20 cellular contexts compared by ENCODE assay signal in the genomic region with DNA sequence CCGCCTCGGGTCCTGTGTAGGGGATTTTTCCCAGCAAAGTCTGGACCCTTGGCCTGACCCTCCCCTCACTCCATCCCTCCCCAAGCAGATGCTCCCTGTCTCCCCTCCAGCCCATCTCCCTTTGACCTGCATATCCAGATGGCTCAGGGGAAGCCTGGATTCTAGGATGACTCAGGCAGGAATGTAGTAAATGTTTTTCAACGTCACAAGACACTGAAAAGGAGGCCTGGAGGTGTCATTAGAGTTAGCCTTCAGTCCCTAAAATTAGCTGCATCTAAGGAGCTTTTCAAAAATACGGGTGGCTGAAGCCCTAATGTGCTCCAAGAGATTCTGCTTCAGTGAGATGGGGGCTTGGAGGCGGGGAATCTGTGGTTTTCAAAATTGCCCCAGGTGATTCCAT. TPM values are rescaled to one million over a fixed set of nuclear protein-coding genes. Genes with fewer than 3 reads are reported as not detected.
DNase-seq lines count a peak whose midpoint lies in the region; ATAC-seq and TF ChIP-seq lines count a peak whose summit lies in the region.
"Had no signal": no experiment of that assay in that cellular context is flagged by ENCODE, and none has a peak within 500 bp of the region (broad histone marks: within the 10 kb centered on the region; RNA-seq: fewer than 3 reads in every experiment).

No MANE protein-coding gene starts in this region.

- H3K36me3 ChIP-seq in GM23248 (ENCODE audit: low read depth) = no peaks in the 10 kb centered on the region
- H3K36me3 ChIP-seq in adipocyte (ENCODE audit: control insufficient read depth, insufficient read depth, low read length, severe bottlenecking) = no peaks in the 10 kb centered on the region
- H3K36me3 ChIP-seq: HAP-1 had no signal

- H3K9me3 Mint-ChIP-seq in chondrocyte (ENCODE audit: low read depth) = no peaks in the 10 kb centered on the region
- H3K9me3 Mint-ChIP-seq: activated CD4-positive, alpha-beta memory T cell treated with anti-CD3 and anti-CD28 coated beads, Interleukin-2, amount 10 ng/mL, durations not matched to agents 7 days and 5 days; activated T-cell treated with anti-CD3 and anti-CD28 coated beads, Interleukin-2, amount 50 U/mL, for 72 hours; T-helper 1 cell treated with Interleukin-12 subunit alpha and Interleukin-12 subunit beta and Interleukin-4 antibody, amounts not matched to agents 30 μg/mL and 1 μg/mL, for 36 hours had no signal

- H3K4me1 ChIP-seq in GM23248 (ENCODE audit: insufficient read depth) (no peaks in the 10 kb centered on the region), adipocyte (ENCODE audit: control insufficient read depth, insufficient read depth, low read length) (no peaks in the 10 kb centered on the region)
- H3K4me1 ChIP-seq: HAP-1 had no signal

- H3K27me3 ChIP-seq in GM23248 (replicated peaks; ENCODE audit: insufficient read depth) = peaks cover 9% of the 10 kb centered on the region
- peaks cover 30% of the 10 kb centered on the region for H3K27me3 ChIP-seq in adipocyte (replicated peaks; ENCODE audit: control insufficient read depth, insufficient read depth, low read length)

- H3K9me3 ChIP-seq in GM23248 (ENCODE audit: low read depth) (no peaks in the 10 kb centered on the region), adipocyte (ENCODE audit: control insufficient read depth, low read length) (no peaks in the 10 kb centered on the region)
- H3K9me3 ChIP-seq: HAP-1 had no signal

- peaks cover 13% of the 10 kb centered on the region for H3K36me3 Mint-ChIP-seq in chondrocyte (ENCODE audit: low read depth)

- H3K27ac Mint-ChIP-seq in chondrocyte (ENCODE audit: unreplicated experiment) = no peak overlapping the region
- H3K27ac Mint-ChIP-seq: activated CD4-positive, alpha-beta memory T cell treated with anti-CD3 and anti-CD28 coated beads, Interleukin-2, amount 10 ng/mL, durations not matched to agents 7 days and 5 days; activated T-cell treated with anti-CD3 and anti-CD28 coated beads, Interleukin-2, amount 50 U/mL, for 72 hours; T-helper 1 cell treated with Interleukin-12 subunit alpha and Interleukin-12 subunit beta and Interleukin-4 antibody, amounts not matched to agents 30 μg/mL and 1 μg/mL, for 36 hours had no signal

- in situ Hi-C loops in GM23248 (cut with MboI) = no loop called here

- no peaks in the 10 kb centered on the region for H3K27me3 Mint-ChIP-seq in chondrocyte (ENCODE audit: low read depth)

- H3K9me2 ChIP-seq in GM23248 (ENCODE audit: insufficient read depth) = no peaks in the 10 kb centered on the region

- H3K27ac ChIP-seq in GM23248 = no peak overlapping the region

- TF ChIP-seq CTCF in chondrocyte (IDR thresholded peaks at IDR 0.05) = no peak

- ATAC-seq in GM18498 (IDR thresholded peaks at IDR 0.05; ENCODE audit: unreplicated experiment) (no peak), GM18858 (IDR thresholded peaks at IDR 0.05; ENCODE audit: unreplicated experiment) (no peak)
- ATAC-seq: activated T-cell treated with anti-CD3 and anti-CD28 coated beads, Interleukin-2, amount 50 U/mL, for 72 hours; left colon; Right ventricle myocardium inferior had no signal

- H3K9ac ChIP-seq in GM23248 = no peak overlapping the region
- no peak overlapping the region for H3K9ac ChIP-seq in adipocyte (ENCODE audit: low read length)

- WGBS in GM23248 (ENCODE audit: low coverage in 1 of 2, low lambda C conversion rate in 2 of 2, missing lambda C conversion rate in 2 of 2), 2 experiments = 56 to 58% methylated on average over 5 of the region's 5 CpGs

- H3F3A ChIP-seq in GM23248 (ENCODE audit: insufficient read depth) = no peaks in the 10 kb centered on the region

- H3K4me1 Mint-ChIP-seq in chondrocyte (ENCODE audit: low read depth) = peaks cover 36% of the 10 kb centered on the region
- H3K4me1 Mint-ChIP-seq: activated CD4-positive, alpha-beta memory T cell treated with anti-CD3 and anti-CD28 coated beads, Interleukin-2, amount 10 ng/mL, durations not matched to agents 7 days and 5 days had no signal

- H3K4me3 ChIP-seq in GM23248 (no peak overlapping the region), adipocyte (ENCODE audit: low read length) (no peak overlapping the region)
- H3K4me3 ChIP-seq: HAP-1 had no signal

- H4K20me1 ChIP-seq in GM23248 (ENCODE audit: insufficient read depth) = no peaks in the 10 kb centered on the region

- DNase-seq in AG08395 (ENCODE audit: low spot score) (peak; percentile 57), GM23248 (peak; percentile 48), adipocyte (ENCODE audit: low read depth) (peak; percentile 41), islet precursor cell (peak; percentile 96), DMS53 (lab: John Stamatoyannopoulos, UW) (no peak), chondrocyte (ENCODE audit: low spot score) (no peak)
- DNase-seq: activated CD4-positive, alpha-beta memory T cell treated with anti-CD3 and anti-CD28 coated beads, Interleukin-2, amount 10 ng/mL, durations not matched to agents 7 days and 5 days; activated T-cell treated with anti-CD3 and anti-CD28 coated beads, Interleukin-2, amount 50 U/mL, for 72 hours; caudate nucleus; COR-L47; left colon; NCI-H146; NK-92 treated with Interleukin-12 subunit alpha and Interleukin-12 subunit beta, amount 100 ng/mL, for 24 hours; stimulated activated CD4-positive, alpha-beta T cell treated with anti-CD3 and anti-CD28 coated beads, Interleukin-2, amount 100 ng/mL, for 24 hours had no signal

- no peaks in the 10 kb centered on the region for H3K79me2 ChIP-seq in GM23248 (ENCODE audit: insufficient read depth)

- H3K4me2 ChIP-seq in GM23248 (ENCODE audit: unreplicated experiment) = no peak overlapping the region

- H2AFZ ChIP-seq in GM23248 = no peak overlapping the region

- H3K4me3 Mint-ChIP-seq in chondrocyte (ENCODE audit: unreplicated experiment) = no peak overlapping the region
- H3K4me3 Mint-ChIP-seq: activated CD4-positive, alpha-beta memory T cell treated with anti-CD3 and anti-CD28 coated beads, Interleukin-2, amount 10 ng/mL, durations not matched to agents 7 days and 5 days; activated T-cell treated with anti-CD3 and anti-CD28 coated beads, Interleukin-2, amount 50 U/mL, for 72 hours; T-helper 1 cell treated with Interleukin-12 subunit alpha and Interleukin-12 subunit beta and Interleukin-4 antibody, amounts not matched to agents 30 μg/mL and 1 μg/mL, for 36 hours had no signal

RNA-seq across cellular contexts. Expression of gene ACAN, which starts 7.2 kb away (rescaled TPM):
- not detected in 2 replicates for total RNA-seq in GM23248 (2014; rRNA removed; shearing (Covaris generic))
- not detected in 2 replicates for polyA plus RNA-seq in GM23248 (2016; fragmentation: Nextera tagmentation; extraction: Ambion mirVana)
- 21.5 to 176 TPM (median 171 TPM) in 3 replicates for total RNA-seq in chondrocyte
- total RNA-seq: activated CD4-positive, alpha-beta memory T cell treated with anti-CD3 and anti-CD28 coated beads, Interleukin-2, amount 10 ng/mL, durations not matched to agents 7 days and 5 days; activated T-cell treated with anti-CD3 and anti-CD28 coated beads, Interleukin-2, amount 50 U/mL, for 72 hours; HT-29; Right ventricle myocardium inferior had no signal

Comparison
In these comparisons a context has a peak if more than half of its experiments do, and no peak if none do; other contexts are left out.
1. DNase-seq: peak in AG08395 (single experiment), GM23248 (single experiment), adipocyte (single experiment) and islet precursor cell (single experiment); none in DMS53 (single experiment) and chondrocyte (single experiment).
2. RNA of gene ACAN, which starts 7.2 kb away (total RNA-seq): 21.5 to 176 TPM in chondrocyte; not detected in GM23248; every median in the first group is over 10 times any median in the second.